Comparison of ENCODE assay signal across 22 cellular contexts in the genomic region with DNA sequence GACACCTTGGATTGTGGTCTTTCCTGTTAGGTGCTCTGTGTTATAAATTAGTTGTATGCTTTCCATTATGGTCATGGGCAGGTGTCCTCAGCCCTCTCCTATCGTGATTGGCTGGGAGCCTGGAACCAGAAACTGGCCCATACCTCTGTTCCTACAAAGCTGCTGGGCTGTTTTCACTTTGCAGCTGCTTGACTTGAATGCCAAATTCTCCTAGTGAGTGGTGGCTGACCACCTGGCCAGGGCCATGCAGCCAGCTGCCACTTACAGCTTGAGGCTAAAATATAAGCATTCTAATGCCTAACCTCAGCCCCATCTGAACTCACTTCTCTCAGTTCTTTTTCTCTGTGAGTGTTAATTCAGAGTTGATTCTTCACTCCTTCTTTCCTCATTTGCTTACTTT.
A peak's percentile ranks its signal among the peaks of the same experiment; 100 is the strongest.
DNase-seq lines count a peak whose midpoint lies in the region; TF ChIP-seq lines count a peak whose summit lies in the region.
"Had no signal": no experiment of that assay in that cellular context is flagged by ENCODE, and none has a peak within 500 bp of the region (broad histone marks: within the 10 kb centered on the region; RNA-seq: fewer than 3 reads in every experiment).

No MANE protein-coding gene starts in this region.

- no peaks in the 10 kb centered on the region for H3K79me2 ChIP-seq in smooth muscle cell (ENCODE audit: low read depth)

- H3K4me2 ChIP-seq in smooth muscle cell, result no peak overlapping the region
- H3K4me2 ChIP-seq: A549 had no signal

- no peaks in the 10 kb centered on the region for H4K20me1 ChIP-seq in smooth muscle cell (ENCODE audit: low read depth)

- H3K4me3 ChIP-seq in astrocyte of the cerebellum (ENCODE audit: low read depth, low read length) (no peak overlapping the region), smooth muscle cell (no peak overlapping the region)
- H3K4me3 ChIP-seq: A549, cardiac muscle cell, upper lobe of right lung had no signal

- no peaks in the 10 kb centered on the region for H3F3A ChIP-seq in smooth muscle cell (ENCODE audit: low read depth)

- H3K27ac ChIP-seq in smooth muscle cell (ENCODE audit: low read depth), result no peak overlapping the region
- H3K27ac ChIP-seq: A549, cardiac muscle cell, upper lobe of right lung had no signal

- in situ Hi-C loops in astrocyte of the cerebellum (cut with HindIII; ENCODE audit: low sequenced_read_pairs), result no loop called here

- H3K27me3 Mint-ChIP-seq in mesothelial cell of epicardium (ENCODE audit: low read depth), result no peaks in the 10 kb centered on the region

- H3K9me3 Mint-ChIP-seq in mesothelial cell of epicardium, result peaks cover 7% of the 10 kb centered on the region
- H3K9me3 Mint-ChIP-seq: T-helper 2 cell treated with Interferon-gamma antibody and Interleukin-4, amounts not matched to agents 5 μg/mL and 100 μg/mL, for 36 hours had no signal

- H3K9ac ChIP-seq in smooth muscle cell (ENCODE audit: low read depth), result no peak overlapping the region

- peak overlapping the region; percentile 27 for H2AFZ ChIP-seq in smooth muscle cell (ENCODE audit: low read depth)

- H3K9me3 ChIP-seq in smooth muscle cell (replicated peaks; ENCODE audit: low read depth), result no peaks in the 10 kb centered on the region
- H3K9me3 ChIP-seq: A549, upper lobe of right lung had no signal

- TF ChIP-seq CTCF in astrocyte of the cerebellum (IDR thresholded peaks at IDR 0.05; ENCODE audit: low read depth, low read length, missing control alignments), result no peak
- no peak for TF ChIP-seq CTCF in smooth muscle cell (IDR thresholded peaks at IDR 0.05; ENCODE audit: borderline replicate concordance, insufficient read depth, poor library complexity, severe bottlenecking)
- no peak for TF ChIP-seq CTCF in mesothelial cell of epicardium (IDR thresholded peaks at IDR 0.05; ENCODE audit: unreplicated experiment)

- H3K27ac Mint-ChIP-seq in mesothelial cell of epicardium, result no peak overlapping the region
- H3K27ac Mint-ChIP-seq: CD14-positive monocyte; T-helper 2 cell treated with Interferon-gamma antibody and Interleukin-4, amounts not matched to agents 5 μg/mL and 100 μg/mL, for 36 hours had no signal

- no peak overlapping the region for H3K4me3 Mint-ChIP-seq in mesothelial cell of epicardium
- H3K4me3 Mint-ChIP-seq: CD14-positive monocyte; T-helper 2 cell treated with Interferon-gamma antibody and Interleukin-4, amounts not matched to agents 5 μg/mL and 100 μg/mL, for 36 hours had no signal

- WGBS in smooth muscle cell (ENCODE audit: low lambda C conversion rate), result 81% methylated on average over 1 of the region's 1 CpG

- H3K36me3 Mint-ChIP-seq in mesothelial cell of epicardium, result no peaks in the 10 kb centered on the region
- H3K36me3 Mint-ChIP-seq: CD14-positive monocyte had no signal

- no peaks in the 10 kb centered on the region for H3K27me3 ChIP-seq in smooth muscle cell (ENCODE audit: low read depth)
- H3K27me3 ChIP-seq: cardiac muscle cell, upper lobe of right lung had no signal

- peak; percentile 58 for DNase-seq in NCI-H82 (lab: John Stamatoyannopoulos, UW)
- DNase-seq in NCI-H82 treated with DMSO at 0.1 percent for 48 hours (lab: John Stamatoyannopoulos, UW; ENCODE audit: unreplicated experiment), result no peak
- DNase-seq in NCI-H2196 treated with DMSO at 0.1 percent for 48 hours (lab: John Stamatoyannopoulos, UW; ENCODE audit: unreplicated experiment), result peak; percentile 33
- peak; percentile 15 for DNase-seq in astrocyte of the cerebellum (ENCODE audit: low read depth)
- no peak for DNase-seq in smooth muscle cell (lab: John Stamatoyannopoulos, UW; ENCODE audit: unreplicated experiment)
- DNase-seq in stimulated activated CD4-positive, alpha-beta T cell treated with anti-CD3 and anti-CD28 coated beads, Interleukin-4, amount 100 ng/mL, for 4 hours, result no peak
- no peak for DNase-seq in mesothelial cell of epicardium (ENCODE audit: low spot score in 2 of 2, unreplicated experiment in 2 of 2)
- DNase-seq in activated CD4-positive, alpha-beta T cell treated with anti-CD3 and anti-CD28 coated beads, Interleukin-2, amount 50 U/mL, for 48 hours, result no peak
- DNase-seq: activated CD4-positive, alpha-beta T cell treated with anti-CD3 and anti-CD28 coated beads for 4 hours; activated naive CD4-positive, alpha-beta T cell treated with anti-CD3 and anti-CD28 coated beads, Interleukin-2, amount 50 U/mL, for 16 hours; effector CD8-positive, alpha-beta T cell; EL; kidney glomerular epithelial cell; NK-92 treated with Interleukin-12 subunit alpha and Interleukin-12 subunit beta, amount 100 ng/mL, for 24 hours; occipital lobe; small intestine; stimulated activated naive CD4-positive, alpha-beta T cell; upper lobe of right lung had no signal

- H3K36me3 ChIP-seq in smooth muscle cell (ENCODE audit: low read depth), result no peaks in the 10 kb centered on the region
- H3K36me3 ChIP-seq: cardiac muscle cell, upper lobe of right lung had no signal

- H3K4me1 Mint-ChIP-seq in mesothelial cell of epicardium, result peaks cover 67% of the 10 kb centered on the region

- H3K4me1 ChIP-seq in smooth muscle cell (ENCODE audit: low read depth), result peaks cover 19% of the 10 kb centered on the region
- H3K4me1 ChIP-seq: A549, upper lobe of right lung had no signal

Comparison
In these comparisons a context has a peak if more than half of its experiments do, and no peak if none do; other contexts are left out.
1. DNase-seq: peak in NCI-H82 (single experiment), NCI-H2196 treated with DMSO at 0.1 percent for 48 hours (single experiment) and astrocyte of the cerebellum (single experiment); none in NCI-H82 treated with DMSO at 0.1 percent for 48 hours (single experiment), smooth muscle cell (single experiment), stimulated activated CD4-positive, alpha-beta T cell treated with anti-CD3 and anti-CD28 coated beads, Interleukin-4, amount 100 ng/mL, for 4 hours (0 of 2), mesothelial cell of epicardium (0 of 2) and activated CD4-positive, alpha-beta T cell treated with anti-CD3 and anti-CD28 coated beads, Interleukin-2, amount 50 U/mL, for 48 hours (0 of 2).